ENCODE assay signal across 10 cellular contexts in genomic region chr7:129095258-129095657, GRCh38. TPM values are rescaled to one million over a fixed set of nuclear protein-coding genes. Genes with fewer than 3 reads are reported as not detected.
DNase-seq lines count a peak whose midpoint lies in the region; ATAC-seq, FAIRE-seq and TF ChIP-seq lines count a peak whose summit lies in the region.
"Had no signal": no experiment of that assay in that cellular context is flagged by ENCODE, and none has a peak within 500 bp of the region (broad histone marks: within the 10 kb centered on the region; RNA-seq: fewer than 3 reads in every experiment).

No MANE protein-coding gene starts in this region.

- no peak overlapping the region for H2BK12ac ChIP-seq in mesenchymal stem cell (ENCODE audit: low read length in 2 of 2)

- no peak overlapping the region for H4K8ac ChIP-seq in mesenchymal stem cell (ENCODE audit: low read length)

- no peak for TF ChIP-seq EP300 in GM12878 (IDR thresholded peaks at IDR 0.05; ENCODE audit: borderline replicate concordance in 1 of 2, control insufficient read depth in 1 of 2, low read depth in 2 of 2, low read length in 2 of 2)

- no peak overlapping the region for H3K23ac ChIP-seq in mesenchymal stem cell (ENCODE audit: low read length in 2 of 2)

- H3K36me3 ChIP-seq in GM12878 (ENCODE audit: control insufficient read depth in 2 of 2, insufficient read depth in 2 of 2, low read length in 1 of 2): no peaks in the 10 kb centered on the region
- H3K36me3 ChIP-seq in mesenchymal stem cell (ENCODE audit: control insufficient read depth in 1 of 2, insufficient read depth in 2 of 2, low read depth in 1 of 2, low read length in 2 of 2): no peaks in the 10 kb centered on the region
- H3K36me3 ChIP-seq in left ventricle myocardium inferior: no peaks in the 10 kb centered on the region

- H3K27ac ChIP-seq in GM12878 (ENCODE audit: control insufficient read depth, insufficient read depth) (peak overlapping the region; percentile 73), mesenchymal stem cell (ENCODE audit: low read length, poor library complexity, severe bottlenecking) (no peak overlapping the region), left ventricle myocardium inferior (replicated peaks) (no peak overlapping the region)

- no TSS peak for BruUV-seq in GM12878 (replicated peaks; lab: Mats Ljungman, UMichigan)

- TF ChIP-seq CTCF in GM13977 (IDR thresholded peaks at IDR 0.05; ENCODE audit: extremely low read depth, insufficient read depth, missing control alignments) (no peak), GM12878 (IDR thresholded peaks at IDR 0.05 in 2 of 3, conservative IDR thresholded peaks at IDR 0.05 in 1 of 3; ENCODE audit: control insufficient read depth in 2 of 3, extremely low read depth in 1 of 3, insufficient read depth in 1 of 3, low read depth in 3 of 3, low read length in 3 of 3) (no peak), left ventricle myocardium inferior (IDR thresholded peaks at IDR 0.05; ENCODE audit: borderline replicate concordance) (no peak), D721Med (IDR thresholded peaks at IDR 0.05; ENCODE audit: insufficient read depth, missing control alignments) (no peak)

- H2AFZ ChIP-seq in GM12878 (ENCODE audit: control insufficient read depth, low read depth, low read length) (peak overlapping the region; percentile 25), mesenchymal stem cell (ENCODE audit: low read depth, low read length) (no peak overlapping the region)

- intact Hi-C loops in GM12878 (cut with micrococcal nuclease; ENCODE audit: unreplicated experiment): loop anchor here (2.0 kb wide), 1 partner anchor 116 kb away; no protein-coding TSS in a partner anchor
- intact Hi-C loops in left ventricle myocardium inferior (cut with micrococcal nuclease): loop anchor here (10.0 kb wide), 1 partner anchor 190 kb away; no protein-coding TSS in a partner anchor

- CTCF ChIA-PET in GM12878 (lab: Yijun Ruan, JAX): interaction anchor here (0.9 to 2.3 kb wide), 5 partner anchors 69 to 119 kb away, joined by 3 to 14 read pairs (median 9); no protein-coding TSS in a partner anchor

- TF ChIP-seq POLR2A in GM12878 (IDR thresholded peaks at IDR 0.05; ENCODE audit: low read depth, low read length): peak; percentile 38; the same call in 1 of the 2 replicates

- ATAC-seq in GM19463 (IDR thresholded peaks at IDR 0.05; ENCODE audit: unreplicated experiment) (peak; percentile 83), HG03342 (IDR thresholded peaks at IDR 0.05; ENCODE audit: unreplicated experiment) (peak; percentile 81), GM12878 (peak; percentile 76)

- in situ Hi-C loops in GM13977 (cut with MboI; ENCODE audit: low pct_unique_long_range_greater_than_20kb, low sequenced_read_pairs, unreplicated experiment) (no loop called here), GM12878 (cut with MboI) (no loop called here)

- H4K20me1 ChIP-seq in GM12878 (ENCODE audit: control insufficient read depth, insufficient read depth): no peaks in the 10 kb centered on the region

- H3K4ac ChIP-seq in mesenchymal stem cell (ENCODE audit: low read depth in 1 of 2, low read length in 2 of 2): no peak overlapping the region

- FAIRE-seq in GM12878 (lab: Jason Lieb, UNC) (peak; percentile 99), D721Med (lab: Jason Lieb, UNC) (no peak)
- FAIRE-seq: keratinocyte had no signal

- H3K9ac ChIP-seq in GM12878 (ENCODE audit: control insufficient read depth, insufficient read depth, low read length) (no peak overlapping the region), mesenchymal stem cell (ENCODE audit: low read length) (no peak overlapping the region)

- WGBS in GM12878 (ENCODE audit: insufficient coverage, insufficient replicate concordance, low lambda C conversion rate, missing lambda C conversion rate): 0% methylated on average over 6 of the region's 6 CpGs
- WGBS in mesenchymal stem cell: 92% methylated on average over 6 of the region's 6 CpGs

- no peak overlapping the region for H2BK5ac ChIP-seq in mesenchymal stem cell (ENCODE audit: low read depth, low read length, poor library complexity, severe bottlenecking)

- H3K4me1 ChIP-seq in GM12878 (ENCODE audit: control insufficient read depth, insufficient read depth, low read length): peaks cover 29% of the 10 kb centered on the region
- peaks cover 2% of the 10 kb centered on the region for H3K4me1 ChIP-seq in mesenchymal stem cell (ENCODE audit: control insufficient read depth, insufficient read depth, low read depth, low read length)
- no peaks in the 10 kb centered on the region for H3K4me1 ChIP-seq in left ventricle myocardium inferior

- H4K91ac ChIP-seq in mesenchymal stem cell (ENCODE audit: low read length): no peak overlapping the region

- H3K79me2 ChIP-seq in GM12878 (ENCODE audit: control insufficient read depth, insufficient read depth, low read length): no peaks in the 10 kb centered on the region

- DNase-seq in GM13977 (ENCODE audit: low spot score) (peak; percentile 50), GM12878 (ENCODE audit: low read depth, low spot score) (peak; percentile 80), mesenchymal stem cell (no peak), AG08396 (ENCODE audit: low spot score) (no peak), left ventricle myocardium inferior (no peak), D721Med (ENCODE audit: insufficient read length, low spot score) (no peak)
- DNase-seq: T-helper 9 cell had no signal

- H2AK5ac ChIP-seq in mesenchymal stem cell (ENCODE audit: low read length, severe bottlenecking): no peak overlapping the region

- H3K4me2 ChIP-seq in GM12878 (ENCODE audit: control insufficient read depth, insufficient read depth): peak overlapping the region; percentile 52; the same call in 1 of the 2 replicates
- H3K4me2 ChIP-seq in mesenchymal stem cell (ENCODE audit: low read length, poor library complexity, severe bottlenecking): no peak overlapping the region

- no peaks in the 10 kb centered on the region; the same call in 1 of the 3 replicates for H3K9me3 ChIP-seq in GM12878 (replicated peaks; ENCODE audit: control insufficient read depth, insufficient read depth, low read length)
- H3K9me3 ChIP-seq in mesenchymal stem cell (ENCODE audit: control insufficient read depth, low read length): no peaks in the 10 kb centered on the region
- no peaks in the 10 kb centered on the region for H3K9me3 ChIP-seq in left ventricle myocardium inferior (replicated peaks)

- no peak for TF ChIP-seq RAD21 in GM12878 (IDR thresholded peaks at IDR 0.05; ENCODE audit: insufficient read depth, low read depth, low read length)

- no peak overlapping the region for H3K18ac ChIP-seq in mesenchymal stem cell (ENCODE audit: low read depth in 1 of 2, low read length in 2 of 2)

- no peak overlapping the region for H2BK15ac ChIP-seq in mesenchymal stem cell (ENCODE audit: low read depth, poor library complexity, severe bottlenecking)

- RAD21 ChIA-PET in GM12878 (lab: Charles Lee; ENCODE audit: unreplicated experiment): interaction anchor here (1.1 to 2.5 kb wide), 4 partner anchors 27 to 112 kb away, joined by 3 to 10 read pairs (median 6); no protein-coding TSS in a partner anchor

- H3K79me1 ChIP-seq in mesenchymal stem cell (replicated peaks; ENCODE audit: low read length, poor library complexity, severe bottlenecking): no peaks in the 10 kb centered on the region

- SMC1A ChIA-PET in GM12878 (lab: Charles Lee; ENCODE audit: uncharacterized antibody, unreplicated experiment): interaction anchor here (0.6 to 2.4 kb wide), 12 partner anchors 7 to 232 kb away, joined by 3 to 8 read pairs (median 4); partner anchors contain the start of gene TNPO3

- H3K27me3 ChIP-seq in GM12878 (replicated peaks in 1 of 2; ENCODE audit: control insufficient read depth in 2 of 2, insufficient read depth in 2 of 2, low read length in 1 of 2) (no peaks in the 10 kb centered on the region), mesenchymal stem cell (ENCODE audit: control insufficient read depth in 1 of 2, insufficient read depth in 1 of 2, low read length in 2 of 2) (peaks cover 0 to 35% of the 10 kb centered on the region in 2 experiments), left ventricle myocardium inferior (ENCODE audit: low read depth) (peaks cover 14% of the 10 kb centered on the region)

- POLR2A ChIA-PET in GM12878 (lab: Charles Lee): no interaction called here

- H3K4me3 ChIP-seq in GM12878: peak overlapping the region; percentile 14; the same call in 1 of the 2 replicates
- H3K4me3 ChIP-seq in mesenchymal stem cell (ENCODE audit: insufficient read depth in 1 of 2, low read depth in 1 of 2, low read length in 2 of 2): no peak overlapping the region
- H3K4me3 ChIP-seq in left ventricle myocardium inferior: no peak overlapping the region

- no peak overlapping the region for H2BK120ac ChIP-seq in mesenchymal stem cell (ENCODE audit: low read depth, low read length)

- H3K14ac ChIP-seq in mesenchymal stem cell (ENCODE audit: low read length in 2 of 2): no peak overlapping the region

RNA-seq across cellular contexts. Expression of gene TNPO3, which starts 40.3 kb away (rescaled TPM):
- 77.5 and 79.6 TPM in 2 replicates for total RNA-seq in GM12878 (2013; cell fraction: nucleolus; rRNA removed)
- total RNA-seq in GM12878 (2014; rRNA removed) (72.7 and 77.4 TPM in 2 replicates), GM12878 (2014; rRNA removed; fragmentation: Illumina TruSeq; extraction: Trizol) (64.3 and 64.5 TPM in 2 replicates), GM12878 (2021) (63.0 and 67.6 TPM in 2 replicates), left ventricle myocardium inferior (32.6 TPM)
- 34.8 TPM for polyA plus RNA-seq in GM12878 (2011; ENCODE audit: low read depth)
- polyA plus RNA-seq in GM12878 (2011; rRNA removed) (46.6 and 56.7 TPM in 2 replicates), GM12878 (2014; fragmentation: Illumina TruSeq; extraction: Trizol) (68.7 and 68.9 TPM in 2 replicates), GM12878 (2014; fragmentation: Nextera tagmentation; extraction: Ambion mirVana) (10 to 100 TPM; 17.6 to 23.5 TPM), GM12878 (2014; rRNA removed) (52.4 and 57.4 TPM in 2 replicates), GM12878 (2016; fragmentation: Nextera tagmentation; extraction: Ambion mirVana) (10 to 100 TPM; 84.5 to 91.8 TPM)
- polyA plus RNA-seq in GM12878 (2011; cell fraction: cytosol; rRNA removed): 59.9 and 67.6 TPM in 2 replicates
- 46.9 and 53.0 TPM in 2 replicates for polyA plus RNA-seq in GM12878 (2011; cell fraction: nucleus; rRNA removed)
- polyA plus RNA-seq in GM12878 (2012): 40.9 and 46.9 TPM in 2 replicates
- polyA minus RNA-seq in GM12878 (2011; rRNA and poly(A)+ RNA removed): 99.0 and 133 TPM in 2 replicates
- polyA minus RNA-seq in GM12878 (2011; cell fraction: cytosol; rRNA and poly(A)+ RNA removed): 27.8 and 31.8 TPM in 2 replicates
- 36.3 and 44.6 TPM in 2 replicates for polyA minus RNA-seq in GM12878 (2011; cell fraction: nucleus; rRNA and poly(A)+ RNA removed)
- 29.1 TPM for polyA plus RNA-seq in mesenchymal stem cell (2013, experiment 1 of 2)
- polyA plus RNA-seq in mesenchymal stem cell (2013, experiment 2 of 2): 28.8 TPM

RNA-seq across cellular contexts. Expression of gene TSPAN33, which starts 49.2 kb away (rescaled TPM):
- 84.1 and 97.9 TPM in 2 replicates for total RNA-seq in GM12878 (2013; cell fraction: nucleolus; rRNA removed)
- total RNA-seq in GM12878 (2014; rRNA removed) (108 and 109 TPM in 2 replicates), GM12878 (2014; rRNA removed; fragmentation: Illumina TruSeq; extraction: Trizol) (77.8 and 78.8 TPM in 2 replicates), GM12878 (2021) (113 and 122 TPM in 2 replicates), left ventricle myocardium inferior (9.7 TPM)
- 145 TPM for polyA plus RNA-seq in GM12878 (2011; ENCODE audit: low read depth)
- polyA plus RNA-seq in GM12878 (2011; rRNA removed) (89.1 and 123 TPM in 2 replicates), GM12878 (2014; fragmentation: Illumina TruSeq; extraction: Trizol) (78.5 and 94.8 TPM in 2 replicates), GM12878 (2014; fragmentation: Nextera tagmentation; extraction: Ambion mirVana) (10 to 100 TPM; 17.8 to 30.0 TPM), GM12878 (2014; rRNA removed) (95.6 and 99.0 TPM in 2 replicates), GM12878 (2016; fragmentation: Nextera tagmentation; extraction: Ambion mirVana) (10 to 100 TPM; 12.0 to 15.8 TPM)
- polyA plus RNA-seq in GM12878 (2011; cell fraction: cytosol; rRNA removed): 153 and 156 TPM in 2 replicates
- 104 and 146 TPM in 2 replicates for polyA plus RNA-seq in GM12878 (2011; cell fraction: nucleus; rRNA removed)
- polyA plus RNA-seq in GM12878 (2012): 192 and 193 TPM in 2 replicates
- polyA minus RNA-seq in GM12878 (2011; rRNA and poly(A)+ RNA removed): 183 and 197 TPM in 2 replicates
- polyA minus RNA-seq in GM12878 (2011; cell fraction: cytosol; rRNA and poly(A)+ RNA removed): 46.8 and 47.3 TPM in 2 replicates
- polyA minus RNA-seq in GM12878 (2011; cell fraction: nucleus; rRNA and poly(A)+ RNA removed): 43.9 and 58.9 TPM in 2 replicates
- 0.43 TPM for polyA plus RNA-seq in mesenchymal stem cell (2013, experiment 1 of 2)
- 0.40 TPM for polyA plus RNA-seq in mesenchymal stem cell (2013, experiment 2 of 2)

Comparison
In these comparisons a context has a peak if more than half of its experiments do, and no peak if none do; other contexts are left out.
1. DNase-seq: peak in GM13977 (single experiment) and GM12878 (single experiment); none in mesenchymal stem cell (single experiment), AG08396 (single experiment), left ventricle myocardium inferior (single experiment) and D721Med (single experiment).
2. Peak in every context shown above with its lines, with median percentiles within 50 percentile points of each other: ATAC-seq.